In genomic region chr5:81254886-81255285, GRCh38 we compare ENCODE assay signal across 36 cellular contexts. TPM values are rescaled to one million over a fixed set of nuclear protein-coding genes. Genes with fewer than 3 reads are reported as not detected.
"Had no signal": no experiment of that assay in that cellular context is flagged by ENCODE, and none has a peak within 500 bp of the region (broad histone marks: within the 10 kb centered on the region; RNA-seq: fewer than 3 reads in every experiment).

No MANE protein-coding gene starts in this region.

- H3K4me1 ChIP-seq: adrenal gland, body of pancreas, gastroesophageal sphincter had no signal

- H3K4me3 ChIP-seq: adrenal gland, body of pancreas, esophagus squamous epithelium, gastroesophageal sphincter had no signal

- ATAC-seq: activated CD4-positive, alpha-beta T cell treated with anti-CD3 and anti-CD28 coated beads for 36 hours; activated CD8-positive, alpha-beta memory T cell treated with anti-CD3 and anti-CD28 coated beads, Interleukin-2, amount 10 ng/mL, durations not matched to agents 7 days and 5 days; activated CD8-positive, alpha-beta T cell treated with anti-CD3 and anti-CD28 coated beads, Interleukin-2, amount 10 ng/mL, durations not matched to agents 7 days and 5 days; activated naive CD8-positive, alpha-beta T cell treated with anti-CD3 and anti-CD28 coated beads, Interleukin-2, amount 50 U/mL, for 24 hours; body of pancreas; effector memory CD8-positive, alpha-beta T cell; gastroesophageal sphincter; T-helper 17 cell had no signal

- H3K36me3 ChIP-seq: esophagus squamous epithelium had no signal

- H3K27me3 ChIP-seq: adrenal gland, body of pancreas, esophagus squamous epithelium, gastroesophageal sphincter had no signal

- DNase-seq: activated CD4-positive, alpha-beta memory T cell treated with anti-CD3 and anti-CD28 coated beads for 36 hours; activated CD4-positive, alpha-beta T cell treated with anti-CD3 and anti-CD28 coated beads for 36 hours; activated CD4-positive, alpha-beta T cell treated with anti-CD3 and anti-CD28 coated beads, Interleukin-2, amount 10 ng/mL, durations not matched to agents 24 days and 14 days; activated CD4-positive, CD25-positive, alpha-beta regulatory T cell; activated CD4-positive, CD25-positive, alpha-beta regulatory T cell treated with anti-CD3 and anti-CD28 coated beads, Interleukin-2, amount 50 U/mL, for 72 hours; activated CD8-positive, alpha-beta memory T cell treated with anti-CD3 and anti-CD28 coated beads, Interleukin-2, amount 10 ng/mL, durations not matched to agents 7 days and 5 days; activated CD8-positive, alpha-beta memory T cell treated with anti-CD3 and anti-CD28 coated beads, Interleukin-2, amount 50 U/mL, for 4 hours; activated CD8-positive, alpha-beta T cell treated with anti-CD3 and anti-CD28 coated beads, Interleukin-2, amount 10 ng/mL, durations not matched to agents 7 days and 5 days; activated effector memory CD4-positive, alpha-beta T cell treated with anti-CD3 and anti-CD28 coated beads, Interleukin-2, amount 50 U/mL, for 16 hours; activated naive CD4-positive, alpha-beta T cell treated with anti-CD3 and anti-CD28 coated beads for 36 hours; activated naive CD8-positive, alpha-beta T cell treated with anti-CD3 and anti-CD28 coated beads for 36 hours; activated naive CD8-positive, alpha-beta T cell treated with anti-CD3 and anti-CD28 coated beads, Interleukin-2, amount 50 U/mL, for 24 hours; activated T-cell treated with anti-CD3 and anti-CD28 coated beads, Interleukin-2, amount 50 U/mL, for 1 hour; activated T-cell treated with anti-CD3 and anti-CD28 coated beads, Interleukin-2, amount 50 U/mL, for 48 hours; adrenal gland; amygdala; aorta; body of pancreas; caudate nucleus; cortex of kidney; dermis blood vessel endothelial cell; effector CD4-positive, alpha-beta T cell; effector memory CD8-positive, alpha-beta T cell; erythroblast; esophagus squamous epithelium; foreskin melanocyte; head of caudate nucleus; T-helper 17 cell; T1000; WERI-Rb-1 had no signal

- H3K9me3 ChIP-seq: adrenal gland, body of pancreas, esophagus squamous epithelium, gastroesophageal sphincter had no signal

- H3K27ac ChIP-seq: adrenal gland, body of pancreas, gastroesophageal sphincter, WERI-Rb-1 had no signal

RNA-seq across cellular contexts. Expression of gene CKMT2, which starts 21.8 kb away (rescaled TPM):
- total RNA-seq: activated CD4-positive, alpha-beta memory T cell treated with anti-CD3 and anti-CD28 coated beads for 36 hours; activated CD4-positive, alpha-beta T cell treated with anti-CD3 and anti-CD28 coated beads for 36 hours; activated CD4-positive, alpha-beta T cell treated with anti-CD3 and anti-CD28 coated beads, Interleukin-2, amount 10 ng/mL, durations not matched to agents 24 days and 14 days; activated CD8-positive, alpha-beta memory T cell treated with anti-CD3 and anti-CD28 coated beads for 36 hours; activated CD8-positive, alpha-beta memory T cell treated with anti-CD3 and anti-CD28 coated beads, Interleukin-2, amount 10 ng/mL, durations not matched to agents 7 days and 5 days; activated CD8-positive, alpha-beta T cell treated with anti-CD3 and anti-CD28 coated beads, Interleukin-2, amount 10 ng/mL, durations not matched to agents 7 days and 5 days; activated naive CD4-positive, alpha-beta T cell treated with anti-CD3 and anti-CD28 coated beads for 36 hours; activated naive CD8-positive, alpha-beta T cell treated with anti-CD3 and anti-CD28 coated beads for 36 hours; activated T-helper 1 cell treated with anti-CD3 and anti-CD28 coated beads, Interleukin-12 subunit alpha, Interleukin-12 subunit beta, Interleukin-2, Interleukin-4 antibody, amounts not matched to agents 30 ng/mL and 10 ng/mL and 1 ng/mL, durations not matched to agents 14 hours and 24 hours and 36 hours; activated T-helper 2 cell treated with anti-CD3 and anti-CD28 coated beads, Interferon-gamma antibody, Interleukin-2, Interleukin-4, amounts not matched to agents 10 μg/mL and 5 μg/mL and 100 μg/mL, durations not matched to agents 14 hours and 24 hours and 36 hours; chondrocyte; glomerular endothelial cell; T-helper 17 cell had no signal
